In genomic region chr19:3653865-3654513, GRCh38 we compare ENCODE assay signal across 14 cellular contexts. TPM values are rescaled to one million over a fixed set of nuclear protein-coding genes. Genes with fewer than 3 reads are reported as not detected.
DNase-seq lines count a peak whose midpoint lies in the region; ATAC-seq, FAIRE-seq and TF ChIP-seq lines count a peak whose summit lies in the region.
"Had no signal": no experiment of that assay in that cellular context is flagged by ENCODE, and none has a peak within 500 bp of the region (broad histone marks: within the 10 kb centered on the region; RNA-seq: fewer than 3 reads in every experiment).

No MANE protein-coding gene starts in this region.

- DNase-seq in AG09309 (ENCODE audit: low read depth) (no peak), D721Med (ENCODE audit: insufficient read length, low spot score) (no peak), NB4 (ENCODE audit: low read depth) (peak; percentile 31), epithelial cell of proximal tubule (ENCODE audit: low read depth) (no peak), Peyer's patch (no peak)
- DNase-seq: body of pancreas, DMS153, NCI-H2029, stomach, T-helper 9 cell had no signal

- TF ChIP-seq POLR2A in NB4 (IDR thresholded peaks at IDR 0.05; ENCODE audit: extremely low read depth, insufficient read length), result no peak
- no peak for TF ChIP-seq POLR2A in Peyer's patch (IDR thresholded peaks at IDR 0.05)

- ATAC-seq in GM19467 (IDR thresholded peaks at IDR 0.05; ENCODE audit: unreplicated experiment) (no peak), HG03095 (IDR thresholded peaks at IDR 0.05; ENCODE audit: unreplicated experiment) (no peak)
- ATAC-seq: body of pancreas had no signal

- FAIRE-seq in D721Med (lab: Jason Lieb, UNC), result no peak
- FAIRE-seq: RCC 7860 had no signal

- peak; percentile 22 for TF ChIP-seq CTCF in AG09309 (IDR thresholded peaks at IDR 0.05; ENCODE audit: control insufficient read depth, insufficient read depth, low read depth, low read length, missing control alignments)
- TF ChIP-seq CTCF in D721Med (IDR thresholded peaks at IDR 0.05; ENCODE audit: insufficient read depth, missing control alignments), result peak; percentile 18
- peak; percentile 29 for TF ChIP-seq CTCF in NB4 (IDR thresholded peaks at IDR 0.05; ENCODE audit: low read depth, low read length)
- TF ChIP-seq CTCF in epithelial cell of proximal tubule (conservative IDR thresholded peaks at IDR 0.05; ENCODE audit: low read depth, low read length), result peak; percentile 28
- no peak for TF ChIP-seq CTCF in Peyer's patch (IDR thresholded peaks at IDR 0.05)

- H3K27me3 ChIP-seq in Peyer's patch, result no peaks in the 10 kb centered on the region
- H3K27me3 ChIP-seq: body of pancreas, stomach had no signal

- no peaks in the 10 kb centered on the region for H3K9me3 ChIP-seq in Peyer's patch
- H3K9me3 ChIP-seq: body of pancreas, prostate gland, stomach had no signal

- H3K4me1 ChIP-seq in Peyer's patch, result no peaks in the 10 kb centered on the region
- H3K4me1 ChIP-seq: prostate gland had no signal

- H3K27ac ChIP-seq in Peyer's patch, result no peak overlapping the region
- H3K27ac ChIP-seq: body of pancreas, prostate gland, stomach had no signal

- H3K4me3 ChIP-seq in AG09309 (ENCODE audit: control insufficient read depth, low read depth, low read length), result no peak overlapping the region
- H3K4me3 ChIP-seq in NB4 (ENCODE audit: low read depth, low read length), result no peak overlapping the region
- no peak overlapping the region for H3K4me3 ChIP-seq in epithelial cell of proximal tubule (ENCODE audit: low read depth, low read length)
- no peak overlapping the region for H3K4me3 ChIP-seq in Peyer's patch
- H3K4me3 ChIP-seq: body of pancreas, prostate gland, stomach had no signal

- peaks cover 0 to 73% (median 0%) of the 10 kb centered on the region in 3 donors for H3K36me3 ChIP-seq in Peyer's patch

RNA-seq across cellular contexts. Expression of gene CACTIN, which starts 27.4 kb away (rescaled TPM):
- 35.0 and 38.9 TPM in 2 replicates for total RNA-seq in epithelial cell of proximal tubule
- 10 to 100 TPM; 21.2 to 60.2 (median 33.3) TPM for total RNA-seq in Peyer's patch

RNA-seq across cellular contexts. Expression of gene PIP5K1C, which starts 46.3 kb away (rescaled TPM):
- total RNA-seq in epithelial cell of proximal tubule, result 11.7 and 20.4 TPM in 2 replicates
- 10 to 100 TPM; 22.6 to 27.2 (median 26.1) TPM for total RNA-seq in Peyer's patch

RNA-seq across cellular contexts. Expression of gene TBXA2R, which starts 47.3 kb away (rescaled TPM):
- total RNA-seq in epithelial cell of proximal tubule, result 0.17 and 0.51 TPM in 2 replicates
- total RNA-seq in Peyer's patch, result 1 to 10 TPM in 2 of 4 donors, under 1 TPM in 1, not detected in 1; 0.80 to 5.0 (median 1.6) TPM

RNA-seq across cellular contexts. Expression of gene TJP3, which starts 54.2 kb away (rescaled TPM):
- total RNA-seq in epithelial cell of proximal tubule, result 1.9 and 3.8 TPM in 2 replicates
- total RNA-seq in Peyer's patch, result 100 to 1,000 TPM in 3 of 4 donors, 10 to 100 TPM in 1; 93.3 to 364 (median 286) TPM

Comparison
In these comparisons a context has a peak if more than half of its experiments do, and no peak if none do; other contexts are left out.
1. CTCF ChIP-seq: peak in AG09309 (single experiment), D721Med (single experiment), NB4 (single experiment) and epithelial cell of proximal tubule (single experiment); none in Peyer's patch (0 of 6).